Comparison of ENCODE assay signal across 8 cellular contexts in the genomic region with DNA sequence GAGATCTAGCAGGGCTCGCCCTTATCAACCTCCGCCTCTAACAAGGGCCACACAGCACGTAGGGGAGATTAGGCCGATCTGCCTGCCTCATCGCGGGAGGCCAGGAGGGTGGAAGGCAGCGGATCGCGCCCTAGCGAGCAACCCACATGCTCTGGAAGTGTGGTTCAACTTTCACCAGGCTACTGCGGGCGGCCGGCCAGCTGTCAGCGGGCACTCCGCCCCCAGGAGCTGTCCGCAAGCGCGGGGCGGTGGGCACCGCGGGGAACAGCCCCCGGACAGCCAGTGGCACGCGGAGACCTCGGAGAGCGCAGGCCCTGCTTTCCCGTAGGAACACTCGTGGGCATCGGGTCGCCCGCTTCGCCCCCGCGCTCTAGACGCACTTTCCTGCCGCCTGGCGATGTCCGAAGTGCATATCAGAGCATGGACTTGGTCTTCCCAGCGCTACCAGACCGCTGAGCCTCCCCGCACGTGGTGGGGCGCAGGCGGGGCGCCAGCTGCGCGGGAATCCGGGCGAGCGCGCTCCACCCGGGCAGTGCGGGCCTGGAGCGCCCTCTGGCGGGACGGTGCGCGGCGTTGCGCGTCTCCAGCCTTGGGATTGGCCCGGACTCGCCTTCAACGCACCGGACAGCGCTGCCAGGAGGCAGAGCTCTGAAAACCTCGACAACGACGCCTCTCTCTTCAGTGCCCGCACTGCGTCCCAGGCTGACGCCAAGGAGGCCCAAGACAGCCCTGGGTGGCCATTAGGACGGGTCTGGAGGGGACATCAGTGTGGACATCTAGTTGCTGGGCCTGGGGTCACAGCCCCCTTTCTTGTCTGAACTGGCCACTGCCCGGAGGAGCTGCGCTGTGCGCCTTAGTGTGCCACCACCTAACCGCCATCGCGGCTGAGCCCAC. TPM values are rescaled to one million over a fixed set of nuclear protein-coding genes. Genes with fewer than 3 reads are reported as not detected.
DNase-seq lines count a peak whose midpoint lies in the region; ATAC-seq and TF ChIP-seq lines count a peak whose summit lies in the region.

No MANE protein-coding gene starts in this region.

- TF ChIP-seq CTCF in endothelial cell (IDR thresholded peaks at IDR 0.05; ENCODE audit: unreplicated experiment), result peak; percentile 84

- H3K4me3 Mint-ChIP-seq in endothelial cell (ENCODE audit: unreplicated experiment), result peak overlapping the region; percentile 37

- DNase-seq in D341Med (ENCODE audit: low spot score) (peak; percentile 99), NCI-H82 treated with DMSO at 0.1 percent for 48 hours (lab: John Stamatoyannopoulos, UW; ENCODE audit: unreplicated experiment) (peak; percentile 19), endothelial cell (ENCODE audit: low spot score) (peak; percentile 95), mesenteric fat pad (ENCODE audit: low spot score) (peak; percentile 96)
- DNase-seq in activated CD8-positive, alpha-beta memory T cell treated with anti-CD3 and anti-CD28 coated beads, Interleukin-2, amount 50 U/mL, for 24 hours (ENCODE audit: extremely low read depth), result peak; percentile 48
- DNase-seq in stimulated activated CD4-positive, alpha-beta T cell treated with anti-CD3 and anti-CD28 coated beads, TNF-alpha, amount 100 ng/mL, for 48 hours (ENCODE audit: low read depth in 3 of 3), result peak; percentile 69 to 80 (median 80)

- no peak overlapping the region for H3K27ac Mint-ChIP-seq in endothelial cell (ENCODE audit: unreplicated experiment)

- peaks cover 9% of the 10 kb centered on the region for H3K27me3 Mint-ChIP-seq in endothelial cell (ENCODE audit: unreplicated experiment)

- ATAC-seq in HG03442 (IDR thresholded peaks at IDR 0.05; ENCODE audit: unreplicated experiment) (peak; percentile 40), GM19467 (IDR thresholded peaks at IDR 0.05; ENCODE audit: unreplicated experiment) (no peak)

- peaks cover 7% of the 10 kb centered on the region for H3K36me3 Mint-ChIP-seq in endothelial cell (ENCODE audit: low read depth, unreplicated experiment)

- peaks cover 23% of the 10 kb centered on the region for H3K4me1 Mint-ChIP-seq in endothelial cell (ENCODE audit: unreplicated experiment)

- no peaks in the 10 kb centered on the region for H3K9me3 Mint-ChIP-seq in endothelial cell (ENCODE audit: unreplicated experiment)

RNA-seq across cellular contexts. Expression of gene ZNHIT3, which starts 3.6 kb away (rescaled TPM):
- total RNA-seq in endothelial cell (ENCODE audit: unreplicated experiment) (46.9 TPM), mesenteric fat pad (19.1 TPM)

RNA-seq across cellular contexts. Expression of gene MYO19, which starts 51.8 kb away (rescaled TPM):
- total RNA-seq in endothelial cell (ENCODE audit: unreplicated experiment) (60.3 TPM), mesenteric fat pad (46.8 TPM)

RNA-seq across cellular contexts. Expression of gene PIGW, which starts 51.9 kb away (rescaled TPM):
- total RNA-seq in endothelial cell (ENCODE audit: unreplicated experiment) (5.4 TPM), mesenteric fat pad (8.9 TPM)

Comparison
In these comparisons a context has a peak if more than half of its experiments do, and no peak if none do; other contexts are left out.
1. DNase-seq: peak in every context shown above with its lines; median percentile 99 in D341Med; 96 in mesenteric fat pad; 95 in endothelial cell; 80 in stimulated activated CD4-positive, alpha-beta T cell treated with anti-CD3 and anti-CD28 coated beads, TNF-alpha, amount 100 ng/mL, for 48 hours; 48 in activated CD8-positive, alpha-beta memory T cell treated with anti-CD3 and anti-CD28 coated beads, Interleukin-2, amount 50 U/mL, for 24 hours; 19 in NCI-H82 treated with DMSO at 0.1 percent for 48 hours.